In genomic region chr2:1625281-1626001, GRCh38 we compare ENCODE assay signal across 11 cellular contexts.
DNase-seq lines count a peak whose midpoint lies in the region; ATAC-seq and TF ChIP-seq lines count a peak whose summit lies in the region.
"Had no signal": no experiment of that assay in that cellular context is flagged by ENCODE, and none has a peak within 500 bp of the region (broad histone marks: within the 10 kb centered on the region; RNA-seq: fewer than 3 reads in every experiment).

No MANE protein-coding gene starts in this region.

- H3K27me3 Mint-ChIP-seq in nephron (ENCODE audit: low read depth) = peaks cover 9% of the 10 kb centered on the region

- peaks cover 23% of the 10 kb centered on the region for H3K4me1 Mint-ChIP-seq in nephron
- H3K4me1 Mint-ChIP-seq: activated naive CD8-positive, alpha-beta T cell treated with anti-CD3 and anti-CD28 coated beads, Interleukin-2, amount 10 ng/mL, durations not matched to agents 7 days and 5 days had no signal

- H3K36me3 Mint-ChIP-seq in nephron (ENCODE audit: low read depth) = peaks cover 26% of the 10 kb centered on the region
- H3K36me3 Mint-ChIP-seq: activated naive CD8-positive, alpha-beta T cell treated with anti-CD3 and anti-CD28 coated beads, Interleukin-2, amount 10 ng/mL, durations not matched to agents 7 days and 5 days; naive B cell had no signal

- H3K4me3 Mint-ChIP-seq in nephron = peak overlapping the region in 1 of 3 experiments; percentile 54
- H3K4me3 Mint-ChIP-seq: activated naive CD8-positive, alpha-beta T cell treated with anti-CD3 and anti-CD28 coated beads, Interleukin-2, amount 10 ng/mL, durations not matched to agents 7 days and 5 days had no signal

- ATAC-seq in left lobe of liver = no peak
- no peak for ATAC-seq in GM21526 (IDR thresholded peaks at IDR 0.05; ENCODE audit: low FRiP score, unreplicated experiment)

- peaks cover 7% of the 10 kb centered on the region for H3K9me3 Mint-ChIP-seq in nephron
- H3K9me3 Mint-ChIP-seq: activated naive CD8-positive, alpha-beta T cell treated with anti-CD3 and anti-CD28 coated beads, Interleukin-2, amount 10 ng/mL, durations not matched to agents 7 days and 5 days had no signal

- peak overlapping the region; percentile 18 to 78 (median 21) for H3K27ac Mint-ChIP-seq in nephron
- H3K27ac Mint-ChIP-seq: activated naive CD8-positive, alpha-beta T cell treated with anti-CD3 and anti-CD28 coated beads, Interleukin-2, amount 10 ng/mL, durations not matched to agents 7 days and 5 days had no signal

- DNase-seq in COLO668 (lab: John Stamatoyannopoulos, UW; ENCODE audit: unreplicated experiment) (peak; percentile 6), NCI-H69 (lab: John Stamatoyannopoulos, UW) (peak; percentile 88), fibroblast of peridontal ligament (ENCODE audit: extremely low read depth) (peak; percentile 82), left lobe of liver (ENCODE audit: low spot score) (no peak), NCI-H1694 treated with DMSO at 0.1 percent for 48 hours (lab: John Stamatoyannopoulos, UW) (no peak), NCI-H2227 (lab: John Stamatoyannopoulos, UW; ENCODE audit: unreplicated experiment) (no peak)
- DNase-seq: activated naive CD8-positive, alpha-beta T cell treated with anti-CD3 and anti-CD28 coated beads, Interleukin-2, amount 10 ng/mL, durations not matched to agents 7 days and 5 days; DMS79 treated with DMSO at 0.1 percent for 48 hours; naive B cell had no signal

- TF ChIP-seq CTCF in nephron (IDR thresholded peaks at IDR 0.05; ENCODE audit: unreplicated experiment in 3 of 3) = no peak

Comparison
In these comparisons a context has a peak if more than half of its experiments do, and no peak if none do; other contexts are left out.
1. DNase-seq: peak in COLO668 (single experiment), NCI-H69 (single experiment) and fibroblast of peridontal ligament (single experiment); none in left lobe of liver (single experiment), NCI-H1694 treated with DMSO at 0.1 percent for 48 hours (single experiment) and NCI-H2227 (single experiment).